ENCODE assay signal across 13 cellular contexts in genomic region chr11:73320786-73321325, GRCh38. TPM values are rescaled to one million over a fixed set of nuclear protein-coding genes. Genes with fewer than 3 reads are reported as not detected.
DNase-seq lines count a peak whose midpoint lies in the region; ATAC-seq and TF ChIP-seq lines count a peak whose summit lies in the region.
"Had no signal": no experiment of that assay in that cellular context is flagged by ENCODE, and none has a peak within 500 bp of the region (broad histone marks: within the 10 kb centered on the region; RNA-seq: fewer than 3 reads in every experiment).

No MANE protein-coding gene starts in this region.

- TF ChIP-seq POLR2A in prostate gland (IDR thresholded peaks at IDR 0.05): no peak

- ATAC-seq in HG02885 (IDR thresholded peaks at IDR 0.05; ENCODE audit: poor library complexity, unreplicated experiment): no peak
- no peak for ATAC-seq in HG02870 (IDR thresholded peaks at IDR 0.05; ENCODE audit: unreplicated experiment)
- ATAC-seq: HCT116, natural killer cell had no signal

- peaks cover 69% of the 10 kb centered on the region for H3K79me2 ChIP-seq in ACC112 (ENCODE audit: control insufficient read depth, insufficient read depth, low read length, unreplicated experiment)

- DNase-seq in SK-N-MC (ENCODE audit: low read depth, low spot score): no peak
- peak; percentile 60 for DNase-seq in fibroblast of gingiva (ENCODE audit: low read depth)
- DNase-seq in prostate gland (ENCODE audit: low spot score): no peak
- no peak for DNase-seq in cortex of kidney (lab: John Stamatoyannopoulos, UW)
- no peak for DNase-seq in NCI-H2171 (lab: John Stamatoyannopoulos, UW)
- DNase-seq: hippocampal formation; MV-4-11; natural killer cell; stimulated activated CD4-positive, alpha-beta T cell treated with anti-CD3 and anti-CD28 coated beads, Interleukin-2, amount 100 ng/mL, for 24 hours had no signal

- H2AFZ ChIP-seq in ACC112 (ENCODE audit: low read length, unreplicated experiment): no peak overlapping the region

- WGBS in prostate gland: 27% methylated on average over 6 of the region's 6 CpGs

- H3K27ac ChIP-seq in ACC112 (ENCODE audit: low read depth, low read length): peak overlapping the region; percentile 84
- peak overlapping the region; percentile 56; the same call in 1 of the 2 replicates for H3K27ac ChIP-seq in SK-N-MC
- peak overlapping the region; percentile 66 to 85 for H3K27ac ChIP-seq in prostate gland

- H3K27me3 ChIP-seq in ACC112 (ENCODE audit: insufficient read depth, low read length) (no peaks in the 10 kb centered on the region), prostate gland (replicated peaks; ENCODE audit: insufficient read depth) (no peaks in the 10 kb centered on the region)

- no peak for TF ChIP-seq CTCF in prostate gland (IDR thresholded peaks at IDR 0.05)

- intact Hi-C loops in prostate gland (cut with DNase I): no loop called here

- H3K36me3 ChIP-seq in ACC112 (ENCODE audit: insufficient read depth, low read length) (no peaks in the 10 kb centered on the region), SK-N-MC (ENCODE audit: insufficient read depth, low read length) (no peaks in the 10 kb centered on the region), prostate gland (no peaks in the 10 kb centered on the region)

- H3K9me3 ChIP-seq in SK-N-MC (ENCODE audit: low read depth, low read length) (no peaks in the 10 kb centered on the region), prostate gland (no peaks in the 10 kb centered on the region)

- 0 out of 2 replicates have a peak overlapping the region, but pooled peaks have one; percentile 17 for H3K4me3 ChIP-seq in ACC112 (ENCODE audit: low read depth, low read length)
- H3K4me3 ChIP-seq in SK-N-MC: no peak overlapping the region
- H3K4me3 ChIP-seq in prostate gland: no peak overlapping the region

- no peak overlapping the region for H3K9ac ChIP-seq in SK-N-MC (ENCODE audit: insufficient read length)

- H3K4me1 ChIP-seq in ACC112 (ENCODE audit: control insufficient read depth, insufficient read depth, low read length, unreplicated experiment) (peaks cover 71% of the 10 kb centered on the region), prostate gland (replicated peaks) (peaks cover 15% of the 10 kb centered on the region)

RNA-seq across cellular contexts. Expression of gene ARHGEF17, which starts 12.8 kb away (rescaled TPM):
- total RNA-seq in prostate gland: 10 to 100 TPM; 34.0 to 66.9 TPM

RNA-seq across cellular contexts. Expression of gene P2RY6, which starts 48.7 kb away (rescaled TPM):
- 1 to 10 TPM in 1 of 2 donors, under 1 TPM in 1; 0.64 to 3.5 TPM for total RNA-seq in prostate gland

RNA-seq across cellular contexts. Expression of gene RELT, which starts 55.3 kb away (rescaled TPM):
- 10 to 100 TPM in 1 of 2 donors, under 1 TPM in 1; 0.96 to 10.3 TPM for total RNA-seq in prostate gland
